Comparison of ENCODE assay signal across 29 cellular contexts in genomic region chr17:55617441-55617840, GRCh38.
"Had no signal": no experiment of that assay in that cellular context is flagged by ENCODE, and none has a peak within 500 bp of the region (broad histone marks: within the 10 kb centered on the region; RNA-seq: fewer than 3 reads in every experiment).

No MANE protein-coding gene starts in this region.

- H3K9me3 ChIP-seq: ovary, psoas muscle, right lobe of liver, spleen, suprapubic skin, testis, tibial artery, transverse colon, upper lobe of right lung, uterus had no signal

- H3K4me3 Mint-ChIP-seq: naive thymus-derived CD4-positive, alpha-beta T cell; natural killer cell; neural progenitor cell; stimulated activated memory B cell treated with anti-CD40 and anti-IgM and Interleukin-4, amounts not matched to agents 10 μg/mL and 1 μg/mL and 100 μg/mL, for 72 hours; stimulated activated naive CD8-positive, alpha-beta T cell treated with anti-CD3 and anti-CD28 coated beads, Interleukin-15, amount 100 ng/mL, for 72 hours; type B pancreatic cell had no signal

- H3K27me3 Mint-ChIP-seq: type B pancreatic cell had no signal

- DNase-seq: naive thymus-derived CD4-positive, alpha-beta T cell; natural killer cell; occipital lobe; ovary; psoas muscle; right lobe of liver; spleen; stimulated activated CD4-positive, alpha-beta T cell treated with anti-CD3 and anti-CD28 coated beads, Interleukin-12 subunit alpha, Interleukin-12 subunit beta, amount 100 ng/mL, for 4 hours; stimulated activated CD4-positive, alpha-beta T cell treated with anti-CD3 and anti-CD28 coated beads, Interleukin-1b, Interleukin-23, amount 100 ng/mL, for 48 hours; stimulated activated CD4-positive, alpha-beta T cell treated with anti-CD3 and anti-CD28 coated beads, Interleukin-4, amount 100 ng/mL, for 1 hour; stimulated activated CD4-positive, alpha-beta T cell treated with anti-CD3 and anti-CD28 coated beads, Interleukin-4, amount 100 ng/mL, for 4 hours; stimulated activated CD8-positive, alpha-beta memory T cell treated with anti-CD3 and anti-CD28 coated beads, Interleukin-4, amount 100 ng/mL, for 48 hours; stimulated activated naive CD4-positive, alpha-beta T cell; stimulated activated naive CD8-positive, alpha-beta T cell treated with anti-CD3 and anti-CD28 coated beads, Interleukin-15, amount 100 ng/mL, for 72 hours; stimulated activated naive CD8-positive, alpha-beta T cell treated with anti-CD3 and anti-CD28 coated beads, Interleukin-15, Interleukin-2, amounts not matched to agents 100 U/mL and 50 U/mL, for 24 hours; substantia nigra; testis; tibial artery; transverse colon; upper lobe of right lung; uterus had no signal

- H3K36me3 Mint-ChIP-seq: naive thymus-derived CD4-positive, alpha-beta T cell; natural killer cell; neural progenitor cell; stimulated activated memory B cell treated with anti-CD40 and anti-IgM and Interleukin-4, amounts not matched to agents 10 μg/mL and 1 μg/mL and 100 μg/mL, for 72 hours; type B pancreatic cell had no signal

- H3K4me1 Mint-ChIP-seq: naive thymus-derived CD4-positive, alpha-beta T cell; natural killer cell; stimulated activated memory B cell treated with anti-CD40 and anti-IgM and Interleukin-4, amounts not matched to agents 10 μg/mL and 1 μg/mL and 100 μg/mL, for 72 hours; stimulated activated naive CD8-positive, alpha-beta T cell treated with anti-CD3 and anti-CD28 coated beads, Interleukin-15, amount 100 ng/mL, for 72 hours had no signal

- H3K4me1 ChIP-seq: neural progenitor cell, parathyroid adenoma, psoas muscle, right lobe of liver, spleen, suprapubic skin, testis, tibial artery, uterus had no signal

- H3K4me3 ChIP-seq: neural progenitor cell, ovary, psoas muscle, right lobe of liver, skin epidermis, smooth muscle cell, spleen, suprapubic skin, testis, tibial artery, transverse colon, upper lobe of right lung, uterus had no signal

- H3K27ac ChIP-seq: neural progenitor cell, ovary, parathyroid adenoma, psoas muscle, right lobe of liver, skin epidermis, spleen, suprapubic skin, testis, tibial artery, upper lobe of right lung, uterus had no signal

- ATAC-seq: naive thymus-derived CD4-positive, alpha-beta T cell; natural killer cell; psoas muscle; right cardiac atrium; right lobe of liver; stimulated activated memory B cell treated with anti-CD40 and anti-IgM and Interleukin-4, amounts not matched to agents 10 μg/mL and 1 μg/mL and 100 μg/mL, for 72 hours; stimulated activated naive CD8-positive, alpha-beta T cell treated with anti-CD3 and anti-CD28 coated beads, Interleukin-15, amount 100 ng/mL, for 72 hours; stimulated activated naive CD8-positive, alpha-beta T cell treated with anti-CD3 and anti-CD28 coated beads, Interleukin-15, Interleukin-2, amounts not matched to agents 100 U/mL and 50 U/mL, for 24 hours; upper lobe of right lung had no signal

- H3K9ac ChIP-seq: neural progenitor cell, parathyroid adenoma had no signal

- H3K36me3 ChIP-seq: neural progenitor cell, ovary, right lobe of liver, spleen, suprapubic skin, tibial artery, transverse colon, upper lobe of right lung, uterus had no signal

- H3K27me3 ChIP-seq: neural progenitor cell, ovary, right lobe of liver, testis, tibial artery, transverse colon, upper lobe of right lung, uterus had no signal

- H3K9me3 Mint-ChIP-seq: natural killer cell; neural progenitor cell; stimulated activated memory B cell treated with anti-CD40 and anti-IgM and Interleukin-4, amounts not matched to agents 10 μg/mL and 1 μg/mL and 100 μg/mL, for 72 hours; stimulated activated naive CD8-positive, alpha-beta T cell treated with anti-CD3 and anti-CD28 coated beads, Interleukin-15, amount 100 ng/mL, for 72 hours; type B pancreatic cell had no signal
